Comparison of ENCODE assay signal across 13 cellular contexts in genomic region chr10:102268333-102268999, GRCh38. TPM values are rescaled to one million over a fixed set of nuclear protein-coding genes. Genes with fewer than 3 reads are reported as not detected.
DNase-seq lines count a peak whose midpoint lies in the region; ATAC-seq and TF ChIP-seq lines count a peak whose summit lies in the region.
"Had no signal": no experiment of that assay in that cellular context is flagged by ENCODE, and none has a peak within 500 bp of the region (broad histone marks: within the 10 kb centered on the region; RNA-seq: fewer than 3 reads in every experiment).

No MANE protein-coding gene starts in this region.

- no peaks in the 10 kb centered on the region for H3K4me1 ChIP-seq in endodermal cell (ENCODE audit: control insufficient read depth, insufficient read depth, low read length)
- peaks cover 26% of the 10 kb centered on the region for H3K4me1 ChIP-seq in osteoblast (ENCODE audit: insufficient read depth, low read length)

- DNase-seq in EL (peak; percentile 61), MV-4-11 (lab: John Stamatoyannopoulos, UW) (peak; percentile 3), endodermal cell (no peak), osteoblast (ENCODE audit: insufficient read length, low spot score, missing footprints) (no peak), NCI-H1417 (lab: John Stamatoyannopoulos, UW) (no peak), mucosa of gallbladder (ENCODE audit: low spot score) (no peak)
- DNase-seq: activated gamma-delta T cell treated with Interleukin-2 at 50 U/mL for 16 hours, GDM1, NCI-H510A treated with DMSO at 0.1 percent for 48 hours had no signal

- H3K27me3 ChIP-seq in endodermal cell (ENCODE audit: control insufficient read depth, insufficient read depth, low read length, poor library complexity, severe bottlenecking) (no peaks in the 10 kb centered on the region), osteoblast (ENCODE audit: insufficient read depth, low read length) (no peaks in the 10 kb centered on the region)

- peaks cover 13% of the 10 kb centered on the region for H3K36me3 Mint-ChIP-seq in endodermal cell (ENCODE audit: low read depth)

- peaks cover 62% of the 10 kb centered on the region for H4K20me1 ChIP-seq in osteoblast (ENCODE audit: insufficient read depth, low read length)

- no peaks in the 10 kb centered on the region for H3K4me1 Mint-ChIP-seq in endodermal cell

- H3K27ac ChIP-seq in endodermal cell (ENCODE audit: low read depth, low read length) (no peak overlapping the region), osteoblast (ENCODE audit: low read depth, low read length) (peak overlapping the region; percentile 26)

- peaks cover 73% of the 10 kb centered on the region for H3K79me2 ChIP-seq in osteoblast (ENCODE audit: insufficient read depth, low read length)

- H3K9me3 ChIP-seq in endodermal cell (ENCODE audit: control insufficient read depth, low read length) (no peaks in the 10 kb centered on the region), osteoblast (ENCODE audit: low read depth, low read length) (no peaks in the 10 kb centered on the region)

- ATAC-seq in GM19467 (IDR thresholded peaks at IDR 0.05; ENCODE audit: unreplicated experiment) = no peak
- ATAC-seq: sciatic nerve had no signal

- H3K9me3 Mint-ChIP-seq in endodermal cell = no peaks in the 10 kb centered on the region

- peak; percentile 27 for TF ChIP-seq CTCF in endodermal cell (conservative IDR thresholded peaks at IDR 0.05)
- TF ChIP-seq CTCF in osteoblast (IDR thresholded peaks at IDR 0.05; ENCODE audit: extremely low read depth, low read depth, low read length) = no peak

- no peak overlapping the region for H3K4me3 ChIP-seq in endodermal cell (ENCODE audit: low read length)
- H3K4me3 ChIP-seq in osteoblast (ENCODE audit: insufficient read depth, low read length) = no peak overlapping the region

- H3K27me3 Mint-ChIP-seq in endodermal cell (ENCODE audit: insufficient read depth) = no peaks in the 10 kb centered on the region

- peak overlapping the region; percentile 25 for H3K27ac Mint-ChIP-seq in endodermal cell

- H3K9ac ChIP-seq in endodermal cell (ENCODE audit: extremely low read depth, low read length, poor library complexity, severe bottlenecking) = no peak overlapping the region

- H3K36me3 ChIP-seq in endodermal cell (ENCODE audit: control insufficient read depth, insufficient read depth, low read length) (peaks cover 18% of the 10 kb centered on the region), osteoblast (ENCODE audit: insufficient read depth, low read length) (no peaks in the 10 kb centered on the region)

- no peak overlapping the region for H2AFZ ChIP-seq in osteoblast (ENCODE audit: low read length)

- H3K4me2 ChIP-seq in osteoblast (ENCODE audit: insufficient read depth, low read length) = peak overlapping the region; percentile 28

- H3K4me3 Mint-ChIP-seq in endodermal cell = no peak overlapping the region

RNA-seq across cellular contexts. Expression of gene GBF1, which starts 23.1 kb away (rescaled TPM):
- total RNA-seq in endodermal cell = 10 to 100 TPM; 31.1 to 31.4 TPM
- polyA plus RNA-seq in endodermal cell (2013, experiment 1 of 2) = 31.7 TPM
- polyA plus RNA-seq in endodermal cell (2013, experiment 2 of 2) = 31.5 TPM
- 37.4 and 38.0 TPM in 2 replicates for total RNA-seq in osteoblast
- total RNA-seq in mucosa of gallbladder = 52.8 TPM

RNA-seq across cellular contexts. Expression of gene PITX3, which starts 27.2 kb away (rescaled TPM):
- total RNA-seq in endodermal cell (not detected), osteoblast (under 0.01 TPM in 1 of 2 replicates, not detected in the other), mucosa of gallbladder (not detected)
- polyA plus RNA-seq in endodermal cell (2013, experiment 1 of 2) = 0.28 TPM
- 0.58 TPM for polyA plus RNA-seq in endodermal cell (2013, experiment 2 of 2)
- total RNA-seq: lower leg skin; sciatic nerve; T-helper 1 cell treated with Interleukin-12 subunit alpha and Interleukin-12 subunit beta and Interleukin-4 antibody, amounts not matched to agents 30 ng/mL and 1 ng/mL, for 36 hours had no signal

RNA-seq across cellular contexts. Expression of gene ELOVL3, which starts 42.4 kb away (rescaled TPM):
- total RNA-seq in endodermal cell (not detected), osteoblast (2.2 and 2.7 TPM in 2 replicates), mucosa of gallbladder (not detected)
- polyA plus RNA-seq in endodermal cell (2013, experiment 1 of 2) = 0.28 TPM
- polyA plus RNA-seq in endodermal cell (2013, experiment 2 of 2) = not detected
- total RNA-seq: sciatic nerve; T-helper 1 cell treated with Interleukin-12 subunit alpha and Interleukin-12 subunit beta and Interleukin-4 antibody, amounts not matched to agents 30 ng/mL and 1 ng/mL, for 36 hours had no signal

Comparison
In these comparisons a context has a peak if more than half of its experiments do, and no peak if none do; other contexts are left out.
1. DNase-seq: peak in EL (single experiment) and MV-4-11 (single experiment); none in endodermal cell (single experiment), osteoblast (single experiment), NCI-H1417 (0 of 3) and mucosa of gallbladder (single experiment).